15 cellular contexts compared by ENCODE assay signal in the genomic region with DNA sequence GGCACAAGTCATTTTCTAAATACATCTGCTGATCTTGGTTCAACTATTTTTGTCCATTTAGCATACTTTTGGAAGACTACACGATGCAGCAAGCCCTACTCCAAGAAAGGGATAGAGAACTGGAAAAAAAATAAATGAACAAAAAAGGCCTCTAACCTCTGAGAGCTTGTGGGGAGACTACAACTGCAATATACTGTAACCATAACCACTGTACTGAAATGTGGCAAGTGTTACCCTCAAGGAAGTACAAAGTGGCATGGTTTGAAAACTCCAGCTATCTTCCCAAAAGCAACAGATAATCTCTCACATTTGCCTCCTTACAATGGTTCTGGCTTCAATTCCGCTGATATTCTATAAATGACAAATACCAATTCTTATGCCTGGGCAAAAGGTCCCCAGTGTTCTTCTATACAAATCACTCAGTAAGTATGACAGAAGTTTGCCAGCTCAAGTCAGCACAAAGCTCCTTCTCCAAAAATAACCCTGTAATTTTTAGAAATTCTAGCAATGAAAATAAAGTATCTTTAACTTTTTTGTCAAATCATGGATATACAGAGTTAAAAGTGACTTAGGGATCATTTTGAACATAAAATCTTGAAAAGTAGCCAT.
"Had no signal": no experiment of that assay in that cellular context is flagged by ENCODE, and none has a peak within 500 bp of the region (broad histone marks: within the 10 kb centered on the region; RNA-seq: fewer than 3 reads in every experiment).

No MANE protein-coding gene starts in this region.

- H3K4me1 ChIP-seq: pancreas had no signal

- H3K4me3 Mint-ChIP-seq: endodermal cell had no signal

- H3K4me3 ChIP-seq: breast epithelium, gastrocnemius medialis, heart left ventricle, lung, pancreas, sigmoid colon, thyroid gland had no signal

- ATAC-seq: gastrocnemius medialis, heart left ventricle, pancreas had no signal

- DNase-seq: activated CD4-positive, alpha-beta T cell treated with anti-CD3 and anti-CD28 coated beads, Interleukin-2, amount 50 U/mL, for 1 hour; activated CD4-positive, CD25-positive, alpha-beta regulatory T cell; activated effector memory CD4-positive, alpha-beta T cell treated with anti-CD3 and anti-CD28 coated beads, Interleukin-2, amount 50 U/mL, for 16 hours; activated T-cell treated with anti-CD3 and anti-CD28 coated beads, Interleukin-2, amount 50 U/mL, for 48 hours; aorta; endodermal cell; gastrocnemius medialis; heart left ventricle; midbrain; pancreas; sigmoid colon; stimulated activated CD4-positive, alpha-beta T cell treated with anti-CD3 and anti-CD28 coated beads, Interleukin-1b, Interleukin-23, amount 100 ng/mL, for 48 hours; thyroid gland had no signal

- H3K36me3 ChIP-seq: breast epithelium, gastrocnemius medialis, heart left ventricle, pancreas, sigmoid colon, thyroid gland had no signal

- H3K27me3 ChIP-seq: breast epithelium, gastrocnemius medialis, heart left ventricle, pancreas, sigmoid colon, thyroid gland had no signal

- FAIRE-seq: pancreas had no signal

- H3K27ac Mint-ChIP-seq: endodermal cell had no signal

- H3K27ac ChIP-seq: breast epithelium, gastrocnemius medialis, heart left ventricle, pancreas, sigmoid colon, thyroid gland had no signal

- H3K9me3 ChIP-seq: breast epithelium, gastrocnemius medialis, heart left ventricle, pancreas, sigmoid colon, thyroid gland had no signal
